ENCODE assay signal across 9 cellular contexts in genomic region chr19:12840091-12841079, GRCh38. TPM values are rescaled to one million over a fixed set of nuclear protein-coding genes. Genes with fewer than 3 reads are reported as not detected.
DNase-seq lines count a peak whose midpoint lies in the region; ATAC-seq and TF ChIP-seq lines count a peak whose summit lies in the region.
"Had no signal": no experiment of that assay in that cellular context is flagged by ENCODE, and none has a peak within 500 bp of the region (broad histone marks: within the 10 kb centered on the region; RNA-seq: fewer than 3 reads in every experiment).

No MANE protein-coding gene starts in this region.

- H3K4me3 ChIP-seq in left ventricle myocardium inferior: peak overlapping the region; percentile 43
- peak overlapping the region in 3 of 4 donors; percentile 21 to 36 (median 21) for H3K4me3 ChIP-seq in gastrocnemius medialis
- H3K4me3 ChIP-seq: uterus had no signal

- no peak for TF ChIP-seq CTCF in left ventricle myocardium inferior (IDR thresholded peaks at IDR 0.05; ENCODE audit: borderline replicate concordance)
- no peak for TF ChIP-seq CTCF in gastrocnemius medialis (IDR thresholded peaks at IDR 0.05 in 4 of 5, conservative IDR thresholded peaks at IDR 0.05 in 1 of 5)

- in situ Hi-C loops in gastrocnemius medialis (cut with MboI; ENCODE audit: low sequenced_read_pairs in 4 of 4): loop anchor here in 2 of 4 donors (10.0 kb wide), 1 partner anchor 76 kb away; no protein-coding TSS in a partner anchor

- peaks cover 58% of the 10 kb centered on the region for H3K27me3 Mint-ChIP-seq in activated naive CD8-positive, alpha-beta T cell

- H3K36me3 Mint-ChIP-seq in activated naive CD8-positive, alpha-beta T cell: peaks cover 3% of the 10 kb centered on the region

- H3K27ac ChIP-seq in left ventricle myocardium inferior (replicated peaks) (no peak overlapping the region), gastrocnemius medialis (no peak overlapping the region)
- H3K27ac ChIP-seq: uterus had no signal

- DNase-seq in SKM-1 treated with dmso at 0.1 percent for 144 hours (lab: John Stamatoyannopoulos, UW; ENCODE audit: unreplicated experiment) (peak; percentile 71), SKM-1 (lab: John Stamatoyannopoulos, UW; ENCODE audit: unreplicated experiment) (no peak), NCI-H2171 treated with DMSO at 0.1 percent for 48 hours (lab: John Stamatoyannopoulos, UW) (peak; percentile 91), left ventricle myocardium inferior (peak; percentile 25), gastrocnemius medialis (peak; percentile 15 to 52), NCI-H446 treated with DMSO at 0.1 percent for 48 hours (lab: John Stamatoyannopoulos, UW) (no peak)

- peaks cover 24% of the 10 kb centered on the region for H3K4me1 ChIP-seq in left ventricle myocardium inferior
- H3K4me1 ChIP-seq in gastrocnemius medialis: peaks cover 4 to 6% of the 10 kb centered on the region in 2 donors

- intact Hi-C loops in left ventricle myocardium inferior (cut with micrococcal nuclease) (loop anchor here (5.0 to 10.0 kb wide), 2 partner anchors 33 to 76 kb away; partner anchors contain the start of gene RNASEH2A), gastrocnemius medialis (cut with DNase I; ENCODE audit: low total_unique reads) (no loop called here)

- H3K27ac Mint-ChIP-seq in activated naive CD8-positive, alpha-beta T cell: no peak overlapping the region

- no peaks in the 10 kb centered on the region for H3K36me3 ChIP-seq in left ventricle myocardium inferior
- no peaks in the 10 kb centered on the region for H3K36me3 ChIP-seq in gastrocnemius medialis
- H3K36me3 ChIP-seq: uterus had no signal

- peak; percentile 47 to 83 for ATAC-seq in gastrocnemius medialis
- no peak for ATAC-seq in activated CD4-positive, CD25-positive, alpha-beta regulatory T cell treated with anti-CD3 and anti-CD28 coated beads, Interleukin-2, amount 50 U/mL, for 24 hours

- H3K9me3 ChIP-seq in left ventricle myocardium inferior (replicated peaks) (no peaks in the 10 kb centered on the region), gastrocnemius medialis (no peaks in the 10 kb centered on the region)
- H3K9me3 ChIP-seq: uterus had no signal

- no peaks in the 10 kb centered on the region for H3K9me3 Mint-ChIP-seq in activated naive CD8-positive, alpha-beta T cell (ENCODE audit: low read depth)

- peaks cover 36% of the 10 kb centered on the region for H3K4me1 Mint-ChIP-seq in activated naive CD8-positive, alpha-beta T cell (ENCODE audit: low read depth)

- TF ChIP-seq POLR2A in gastrocnemius medialis (IDR thresholded peaks at IDR 0.05): no peak

- H3K4me3 Mint-ChIP-seq in activated naive CD8-positive, alpha-beta T cell: peak overlapping the region; percentile 34

- H3K27me3 ChIP-seq in left ventricle myocardium inferior (ENCODE audit: low read depth) (peaks cover 98% of the 10 kb centered on the region), gastrocnemius medialis (peaks cover 80 to 90% (median 82%) of the 10 kb centered on the region in 3 donors)

RNA-seq across cellular contexts. Expression of gene MAST1, which starts 2.1 kb away (rescaled TPM):
- total RNA-seq in left ventricle myocardium inferior (not detected), gastrocnemius medialis (not detected)

RNA-seq across cellular contexts. Expression of gene RTBDN, which starts 6.0 kb away (rescaled TPM):
- total RNA-seq in left ventricle myocardium inferior (not detected), gastrocnemius medialis (not detected)
- total RNA-seq: uterus had no signal

RNA-seq across cellular contexts. Expression of gene RNASEH2A, which starts 34.0 kb away (rescaled TPM):
- total RNA-seq in left ventricle myocardium inferior (2.5 TPM), gastrocnemius medialis (1 to 10 TPM; 1.0 to 3.9 (median 2.4) TPM)

RNA-seq across cellular contexts. Expression of gene THSD8, which starts 38.5 kb away (rescaled TPM):
- total RNA-seq in left ventricle myocardium inferior (2.7 TPM), gastrocnemius medialis (not detected)

RNA-seq across cellular contexts. Expression of gene PRDX2, which starts 38.8 kb away (rescaled TPM):
- total RNA-seq in left ventricle myocardium inferior: 700 TPM
- 100 to 1,000 TPM; 357 to 551 (median 406) TPM for total RNA-seq in gastrocnemius medialis

Comparison
In these comparisons a context has a peak if more than half of its experiments do, and no peak if none do; other contexts are left out.
1. DNase-seq: peak in SKM-1 treated with dmso at 0.1 percent for 144 hours (single experiment), NCI-H2171 treated with DMSO at 0.1 percent for 48 hours (single experiment), left ventricle myocardium inferior (single experiment) and gastrocnemius medialis (2 of 2); none in SKM-1 (single experiment) and NCI-H446 treated with DMSO at 0.1 percent for 48 hours (single experiment).
2. ATAC-seq: peak in gastrocnemius medialis (2 of 2); none in activated CD4-positive, CD25-positive, alpha-beta regulatory T cell treated with anti-CD3 and anti-CD28 coated beads, Interleukin-2, amount 50 U/mL, for 24 hours (0 of 2).